ENCODE assay signal across 8 cellular contexts in genomic region chr6:84728602-84729001, GRCh38. TPM values are rescaled to one million over a fixed set of nuclear protein-coding genes. Genes with fewer than 3 reads are reported as not detected.
A peak's percentile ranks its signal among the peaks of the same experiment; 100 is the strongest.
DNase-seq lines count a peak whose midpoint lies in the region; ATAC-seq and TF ChIP-seq lines count a peak whose summit lies in the region.

No MANE protein-coding gene starts in this region.

- H3K4me3 ChIP-seq in astrocyte of the spinal cord (ENCODE audit: low read depth, low read length) (no peak overlapping the region), gastroesophageal sphincter (no peak overlapping the region)

- no peaks in the 10 kb centered on the region for H3K36me3 ChIP-seq in gastroesophageal sphincter

- TF ChIP-seq CTCF in astrocyte of the spinal cord (IDR thresholded peaks at IDR 0.05; ENCODE audit: low read depth, low read length) (peak; percentile 49), nephron progenitor cell (IDR thresholded peaks at IDR 0.05) (peak; percentile 28), gastroesophageal sphincter (IDR thresholded peaks at IDR 0.05) (peak in 1 of 4 experiments; percentile 7)

- H3K9me3 Mint-ChIP-seq in nephron progenitor cell = no peaks in the 10 kb centered on the region

- H3K4me1 Mint-ChIP-seq in nephron progenitor cell = peaks cover 3% of the 10 kb centered on the region

- DNase-seq in KBM-7 = peak; percentile 9
- peak; percentile 32 for DNase-seq in astrocyte of the spinal cord (ENCODE audit: low read depth, low spot score)
- DNase-seq in nephron progenitor cell = no peak
- no peak for DNase-seq in activated naive CD4-positive, alpha-beta T cell treated with Interleukin-2 at 50 U/mL for 16 hours
- DNase-seq in AG08396 (ENCODE audit: low spot score) = no peak

- no peaks in the 10 kb centered on the region for H3K36me3 Mint-ChIP-seq in nephron progenitor cell (ENCODE audit: low read depth)

- no peak overlapping the region for H3K4me3 Mint-ChIP-seq in nephron progenitor cell

- no peaks in the 10 kb centered on the region for H3K27me3 ChIP-seq in gastroesophageal sphincter

- no peak overlapping the region for H3K27ac ChIP-seq in gastroesophageal sphincter

- no peak for TF ChIP-seq EP300 in gastroesophageal sphincter (IDR thresholded peaks at IDR 0.05)

- no peaks in the 10 kb centered on the region for H3K9me3 ChIP-seq in gastroesophageal sphincter

- TF ChIP-seq POLR2A in gastroesophageal sphincter (IDR thresholded peaks at IDR 0.05) = no peak

- H3K4me1 ChIP-seq in gastroesophageal sphincter = no peaks in the 10 kb centered on the region

- ATAC-seq in GM18502 (IDR thresholded peaks at IDR 0.05; ENCODE audit: poor library complexity, unreplicated experiment) (peak; percentile 62), GM19035 (IDR thresholded peaks at IDR 0.05; ENCODE audit: unreplicated experiment) (no peak), gastroesophageal sphincter (no peak)

- no peak overlapping the region for H3K27ac Mint-ChIP-seq in nephron progenitor cell

- in situ Hi-C loops in KBM-7 (cut with MboI; ENCODE audit: low pct_unique_long_range_greater_than_20kb, low sequenced_read_pairs) = no loop called here
- in situ Hi-C loops in astrocyte of the spinal cord (cut with HindIII; ENCODE audit: low sequenced_read_pairs) = no loop called here

- H3K27me3 Mint-ChIP-seq in nephron progenitor cell (ENCODE audit: low read depth, poor library complexity) = peaks cover 6% of the 10 kb centered on the region

RNA-seq across cellular contexts. Expression of gene TBX18, which starts 35.8 kb away (rescaled TPM):
- total RNA-seq in gastroesophageal sphincter = 10 to 100 TPM in 2 of 4 donors, 1 to 10 TPM in 2; 1.6 to 19.3 (median 9.5) TPM

Comparison
In these comparisons a context has a peak if more than half of its experiments do, and no peak if none do; other contexts are left out.
1. DNase-seq: peak in KBM-7 (single experiment) and astrocyte of the spinal cord (single experiment); none in nephron progenitor cell (single experiment), activated naive CD4-positive, alpha-beta T cell treated with Interleukin-2 at 50 U/mL for 16 hours (single experiment) and AG08396 (single experiment).